14 cellular contexts compared by ENCODE assay signal in genomic region chr19:54172413-54172763, GRCh38. TPM values are rescaled to one million over a fixed set of nuclear protein-coding genes. Genes with fewer than 3 reads are reported as not detected.
A peak's percentile ranks its signal among the peaks of the same experiment; 100 is the strongest.
DNase-seq lines count a peak whose midpoint lies in the region; TF ChIP-seq lines count a peak whose summit lies in the region.
"Had no signal": no experiment of that assay in that cellular context is flagged by ENCODE, and none has a peak within 500 bp of the region (broad histone marks: within the 10 kb centered on the region; RNA-seq: fewer than 3 reads in every experiment).

No MANE protein-coding gene starts in this region.

- H3K4me3 Mint-ChIP-seq in Caco-2 (ENCODE audit: unreplicated experiment) (peak overlapping the region; percentile 86), osteocyte (ENCODE audit: unreplicated experiment) (no peak overlapping the region)
- H3K4me3 Mint-ChIP-seq: activated T-helper 1 cell treated with anti-CD3 and anti-CD28 coated beads, Interleukin-12 subunit alpha, Interleukin-12 subunit beta, Interleukin-2, Interleukin-4 antibody, amounts not matched to agents 30 ng/mL and 10 ng/mL and 1 ng/mL, durations not matched to agents 14 hours and 24 hours and 36 hours; natural killer cell treated with Interleukin-12 subunit alpha and Interleukin-12 subunit beta and Interleukin-15 and Interleukin-18, amount 100 ng/mL, for 72 hours had no signal

- POLR2A ChIA-PET in Caco-2 (lab: Charles Lee), result interaction anchor here (0.5 to 3.1 kb wide), 5 partner anchors 16 to 38 kb away, joined by 3 to 40 read pairs (median 5); partner anchors contain the start of genes CNOT3, MBOAT7 and TSEN34

- H3K27ac Mint-ChIP-seq in Caco-2 (ENCODE audit: unreplicated experiment) (peak overlapping the region; percentile 99), osteocyte (ENCODE audit: unreplicated experiment) (peak overlapping the region; percentile 80)
- H3K27ac Mint-ChIP-seq: activated T-helper 1 cell treated with anti-CD3 and anti-CD28 coated beads, Interleukin-12 subunit alpha, Interleukin-12 subunit beta, Interleukin-2, Interleukin-4 antibody, amounts not matched to agents 30 ng/mL and 10 ng/mL and 1 ng/mL, durations not matched to agents 14 hours and 24 hours and 36 hours; natural killer cell treated with Interleukin-12 subunit alpha and Interleukin-12 subunit beta and Interleukin-15 and Interleukin-18, amount 100 ng/mL, for 72 hours had no signal

- peaks cover 2% of the 10 kb centered on the region; the same call in 1 of the 2 replicates for H3K36me3 ChIP-seq in Caco-2 (ENCODE audit: control insufficient read depth, insufficient read depth, low read length)
- H3K36me3 ChIP-seq in esophagus squamous epithelium, result peaks cover 0 to 16% (median 0%) of the 10 kb centered on the region in 3 donors
- peaks cover 6% of the 10 kb centered on the region; the same call in 1 of the 2 replicates for H3K36me3 ChIP-seq in MG63
- H3K36me3 ChIP-seq: BE2C had no signal

- H3K4me1 Mint-ChIP-seq in Caco-2 (ENCODE audit: low read depth, unreplicated experiment), result peaks cover 21% of the 10 kb centered on the region
- H3K4me1 Mint-ChIP-seq in osteocyte (ENCODE audit: unreplicated experiment), result peaks cover 14% of the 10 kb centered on the region

- no peak for TF ChIP-seq CTCF in Caco-2 (IDR thresholded peaks at IDR 0.05; ENCODE audit: insufficient read depth in 1 of 2, low read depth in 1 of 2, low read length in 1 of 2, severe bottlenecking in 1 of 2, unreplicated experiment in 1 of 2)
- TF ChIP-seq CTCF in esophagus squamous epithelium (IDR thresholded peaks at IDR 0.05), result no peak
- no peak for TF ChIP-seq CTCF in osteocyte (IDR thresholded peaks at IDR 0.05)

- H3K27me3 Mint-ChIP-seq in Caco-2 (ENCODE audit: insufficient read depth, unreplicated experiment) (no peaks in the 10 kb centered on the region), osteocyte (ENCODE audit: unreplicated experiment) (no peaks in the 10 kb centered on the region)
- H3K27me3 Mint-ChIP-seq: natural killer cell treated with Interleukin-12 subunit alpha and Interleukin-12 subunit beta and Interleukin-15 and Interleukin-18, amount 100 ng/mL, for 72 hours had no signal

- H3K27me3 ChIP-seq in Caco-2 (replicated peaks; ENCODE audit: control insufficient read depth, insufficient read depth, low read length) (no peaks in the 10 kb centered on the region), esophagus squamous epithelium (peaks cover 0 to 4% (median 0%) of the 10 kb centered on the region in 4 donors), MG63 (no peaks in the 10 kb centered on the region)

- no peaks in the 10 kb centered on the region for H3K9me3 Mint-ChIP-seq in Caco-2 (ENCODE audit: unreplicated experiment)
- no peaks in the 10 kb centered on the region for H3K9me3 Mint-ChIP-seq in osteocyte (ENCODE audit: unreplicated experiment)
- H3K9me3 Mint-ChIP-seq: activated T-helper 1 cell treated with anti-CD3 and anti-CD28 coated beads, Interleukin-12 subunit alpha, Interleukin-12 subunit beta, Interleukin-2, Interleukin-4 antibody, amounts not matched to agents 30 ng/mL and 10 ng/mL and 1 ng/mL, durations not matched to agents 14 hours and 24 hours and 36 hours; natural killer cell treated with Interleukin-12 subunit alpha and Interleukin-12 subunit beta and Interleukin-15 and Interleukin-18, amount 100 ng/mL, for 72 hours had no signal

- no peaks in the 10 kb centered on the region for H3K9me3 ChIP-seq in Caco-2
- no peaks in the 10 kb centered on the region for H3K9me3 ChIP-seq in esophagus squamous epithelium
- no peaks in the 10 kb centered on the region for H3K9me3 ChIP-seq in MG63
- H3K9me3 ChIP-seq: BE2C had no signal

- H3K36me3 Mint-ChIP-seq in Caco-2 (ENCODE audit: insufficient read depth, unreplicated experiment) (peaks cover 63% of the 10 kb centered on the region), osteocyte (ENCODE audit: unreplicated experiment) (no peaks in the 10 kb centered on the region)
- H3K36me3 Mint-ChIP-seq: natural killer cell treated with Interleukin-12 subunit alpha and Interleukin-12 subunit beta and Interleukin-15 and Interleukin-18, amount 100 ng/mL, for 72 hours had no signal

- H3K4me1 ChIP-seq in Caco-2 (peaks cover 10% of the 10 kb centered on the region), esophagus squamous epithelium (peaks cover 8 to 33% (median 11%) of the 10 kb centered on the region in 3 donors)
- H3K4me1 ChIP-seq: BE2C had no signal

- TF ChIP-seq POLR2A in esophagus squamous epithelium (IDR thresholded peaks at IDR 0.05), result no peak

- DNase-seq in Caco-2 (peak; percentile 68 to 69), NCI-H774 (lab: John Stamatoyannopoulos, UW) (peak; percentile 6), esophagus squamous epithelium (lab: John Stamatoyannopoulos, UW) (no peak), osteocyte (ENCODE audit: extremely low spot score, unreplicated experiment) (no peak), SIG-M5 treated with dmso at 0.1 percent for 504 hours (lab: John Stamatoyannopoulos, UW; ENCODE audit: unreplicated experiment) (no peak), MG63 (no peak), HT-29 (ENCODE audit: low spot score) (no peak)
- DNase-seq in stimulated activated naive CD4-positive, alpha-beta T cell (lab: John Stamatoyannopoulos, UW), result no peak
- DNase-seq: activated CD4-positive, CD25-positive, alpha-beta regulatory T cell; BE2C; glutamatergic neuron; stimulated activated CD4-positive, alpha-beta T cell treated with anti-CD3 and anti-CD28 coated beads, Interleukin-1b, Interleukin-23, amount 100 ng/mL, for 48 hours had no signal

- peak overlapping the region; percentile 46 for H3K4me3 ChIP-seq in Caco-2 (ENCODE audit: low read depth, low read length)
- peak overlapping the region; percentile 26 to 65 (median 50) for H3K4me3 ChIP-seq in esophagus squamous epithelium
- no peak overlapping the region for H3K4me3 ChIP-seq in MG63

- peak overlapping the region in 3 of 4 donors; percentile 51 to 87 (median 73) for H3K27ac ChIP-seq in esophagus squamous epithelium

- BruUV-seq in Caco-2 (replicated peaks; lab: Mats Ljungman, UMichigan), result no TSS peak

- CTCF ChIA-PET in Caco-2 (lab: Charles Lee), result interaction anchor here (0.6 to 2.6 kb wide), 5 partner anchors 13 to 94 kb away, joined by 3 to 56 read pairs (median 10); partner anchors contain the start of genes CNOT3, LENG1, MBOAT7 and TSEN34

- WGBS in esophagus squamous epithelium, 2 donors, result 22 to 38% methylated on average over 2 of the region's 7 CpGs

- intact Hi-C loops in Caco-2 (cut with micrococcal nuclease; ENCODE audit: unreplicated experiment) (loop anchor here (2.0 kb wide), 1 partner anchor 36 kb away; no protein-coding TSS in a partner anchor), esophagus squamous epithelium (cut with DNase I) (no loop called here)

RNA-seq across cellular contexts. Expression of gene TMC4, which starts 0.6 kb away (rescaled TPM):
- total RNA-seq in Caco-2 (2022) (38.9 and 45.9 TPM in 2 replicates), esophagus squamous epithelium (10 to 100 TPM in 3 of 4 donors, 1 to 10 TPM in 1; 4.0 to 45.6 (median 17.5) TPM), osteocyte (2.0 and 2.7 TPM in 2 replicates)
- not detected in 2 replicates for total RNA-seq in MG63 (2014; rRNA removed; shearing (Covaris generic); ENCODE audit: low replicate concordance)
- 22.5 and 45.3 TPM in 2 replicates for total RNA-seq in HT-29 (2014; rRNA removed; shearing (Covaris generic))

RNA-seq across cellular contexts. Expression of gene LENG1, which starts 12.9 kb away (rescaled TPM):
- total RNA-seq in Caco-2 (2022), result 6.6 and 6.9 TPM in 2 replicates
- total RNA-seq in esophagus squamous epithelium, result 1 to 10 TPM; 1.7 to 4.7 (median 4.3) TPM
- total RNA-seq in osteocyte, result 5.6 and 7.1 TPM in 2 replicates
- total RNA-seq in MG63 (2014; rRNA removed; shearing (Covaris generic); ENCODE audit: low replicate concordance), result 11.1 and 18.2 TPM in 2 replicates
- total RNA-seq in HT-29 (2014; rRNA removed; shearing (Covaris generic)), result 12.9 and 14.9 TPM in 2 replicates

RNA-seq across cellular contexts. Expression of gene MBOAT7, which starts 17.0 kb away (rescaled TPM):
- total RNA-seq in Caco-2 (2022), result 137 and 149 TPM in 2 replicates
- total RNA-seq in esophagus squamous epithelium, result 10 to 100 TPM; 32.2 to 56.2 (median 40.8) TPM
- 81.8 and 85.2 TPM in 2 replicates for total RNA-seq in osteocyte
- total RNA-seq in MG63 (2014; rRNA removed; shearing (Covaris generic); ENCODE audit: low replicate concordance), result 15.7 and 43.2 TPM in 2 replicates
- 266 and 285 TPM in 2 replicates for total RNA-seq in HT-29 (2014; rRNA removed; shearing (Covaris generic))

RNA-seq across cellular contexts. Expression of gene TSEN34, which starts 18.7 kb away (rescaled TPM):
- total RNA-seq in Caco-2 (2022) (42.6 TPM in 2 replicates), esophagus squamous epithelium (10 to 100 TPM; 56.1 to 70.9 (median 64.4) TPM), osteocyte (51.1 and 53.7 TPM in 2 replicates)
- total RNA-seq in MG63 (2014; rRNA removed; shearing (Covaris generic); ENCODE audit: low replicate concordance), result 68.7 and 103 TPM in 2 replicates
- total RNA-seq in HT-29 (2014; rRNA removed; shearing (Covaris generic)), result 234 and 255 TPM in 2 replicates

RNA-seq across cellular contexts. Expression of gene RPS9, which starts 28.3 kb away (rescaled TPM):
- total RNA-seq in Caco-2 (2022) (1,040 and 1,045 TPM in 2 replicates), esophagus squamous epithelium (1,000 to 10,000 TPM; 1,466 to 2,803 (median 2,105) TPM), osteocyte (1,011 TPM in 2 replicates)
- 3,013 and 3,637 TPM in 2 replicates for total RNA-seq in MG63 (2014; rRNA removed; shearing (Covaris generic); ENCODE audit: low replicate concordance)
- 4,595 and 4,707 TPM in 2 replicates for total RNA-seq in HT-29 (2014; rRNA removed; shearing (Covaris generic))

Comparison
In these comparisons a context has a peak if more than half of its experiments do, and no peak if none do; other contexts are left out.
1. DNase-seq: peak in Caco-2 (2 of 2) and NCI-H774 (single experiment); none in esophagus squamous epithelium (single experiment), osteocyte (single experiment), stimulated activated naive CD4-positive, alpha-beta T cell (0 of 6), SIG-M5 treated with dmso at 0.1 percent for 504 hours (single experiment), MG63 (single experiment) and HT-29 (single experiment).